8 cellular contexts compared by ENCODE assay signal in the genomic region with DNA sequence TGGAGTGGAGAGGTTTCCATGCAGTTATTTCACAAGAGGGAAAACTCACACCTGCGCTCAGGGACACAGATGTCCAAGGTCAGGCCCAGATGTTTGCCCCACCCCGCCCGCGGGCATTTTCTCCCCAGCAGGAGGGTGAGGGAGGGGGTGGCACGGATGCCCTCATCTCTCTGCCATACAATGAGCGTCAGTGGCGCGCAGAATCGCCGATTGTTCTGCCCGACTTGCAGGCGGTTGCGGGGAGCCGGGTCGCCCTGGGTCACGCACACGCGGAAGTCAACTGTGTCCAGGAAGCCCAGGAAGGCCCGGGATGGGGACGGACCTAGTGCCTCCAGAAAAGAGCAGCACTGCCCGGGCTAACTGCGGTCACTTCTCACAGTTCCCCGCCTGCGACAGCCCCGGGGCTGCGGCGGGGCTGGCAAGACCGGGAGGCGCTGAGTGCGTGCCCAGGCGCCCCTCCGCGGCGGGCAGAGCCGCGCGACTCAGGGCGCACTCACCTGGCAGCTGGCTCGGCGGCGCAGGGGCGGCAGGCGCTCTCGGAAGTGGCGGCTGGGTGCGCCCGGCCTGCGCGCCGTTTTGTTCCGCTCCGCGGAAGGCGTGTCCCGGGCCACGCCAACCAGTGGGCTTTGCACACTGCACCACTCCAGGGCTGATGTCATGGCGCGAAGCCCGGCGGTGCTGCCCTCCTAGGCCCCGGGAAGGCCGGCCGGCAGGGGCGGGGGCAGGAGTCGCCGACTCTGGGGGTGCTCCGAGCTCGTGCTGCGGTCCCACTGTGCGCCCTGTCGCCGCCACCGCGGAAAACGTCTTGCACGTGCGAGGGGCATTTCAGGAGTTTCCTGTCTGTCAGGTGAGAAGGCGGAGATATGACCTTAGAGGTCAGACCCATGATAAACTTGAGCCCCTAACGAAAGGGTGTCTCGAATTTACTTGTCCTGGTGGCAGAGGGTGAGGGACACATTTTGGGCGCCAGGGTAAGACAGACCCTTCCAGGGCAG.
A peak's percentile ranks its signal among the peaks of the same experiment; 100 is the strongest.
DNase-seq lines count a peak whose midpoint lies in the region; ATAC-seq and TF ChIP-seq lines count a peak whose summit lies in the region.

A gene (minus strand): TSS at position 551 of the 995 bp plus-strand sequence. CDS start 10,820 bp downstream, outside the sequence.

- TF ChIP-seq EP300 in Ishikawa (IDR thresholded peaks at IDR 0.05; ENCODE audit: borderline replicate concordance): no peak; the same call in 1 of the 2 replicates

- peak; percentile 89 for ATAC-seq in GM21526 (IDR thresholded peaks at IDR 0.05; ENCODE audit: low FRiP score, unreplicated experiment)
- peak; percentile 65 for ATAC-seq in RWPE2 (ENCODE audit: low read depth)

- H3K4me3 ChIP-seq in RWPE2 (ENCODE audit: severe bottlenecking): peak within 1 kb of the TSS; percentile 70
- peak within 1 kb of the TSS; percentile 63 to 70 for H3K4me3 ChIP-seq in neutrophil (ENCODE audit: low read depth in 1 of 2, low read length in 1 of 2)

- H3K27me3 ChIP-seq in RWPE2 (ENCODE audit: insufficient read depth, poor library complexity, severe bottlenecking): no peaks in the 10 kb centered on the region
- no peaks in the 10 kb centered on the region for H3K27me3 ChIP-seq in neutrophil

- H3K9me3 ChIP-seq in RWPE2 (ENCODE audit: severe bottlenecking) (no peaks in the 10 kb centered on the region), neutrophil (no peaks in the 10 kb centered on the region)

- H3K27ac ChIP-seq in RWPE2 (ENCODE audit: poor library complexity, severe bottlenecking): peak within 1 kb of the TSS; percentile 89
- peak within 1 kb of the TSS; percentile 82 for H3K27ac ChIP-seq in neutrophil
- peak within 1 kb of the TSS; percentile 98 for H3K27ac ChIP-seq in substantia nigra (ENCODE audit: low read depth, low read length, poor library complexity, severe bottlenecking)

- H3K4me1 ChIP-seq in RWPE2 (ENCODE audit: insufficient read depth, poor library complexity, severe bottlenecking): peaks cover 42% of the 10 kb centered on the region
- H3K4me1 ChIP-seq in neutrophil (ENCODE audit: control insufficient read depth in 1 of 2, insufficient read depth in 1 of 2, low read depth in 1 of 2, low read length in 1 of 2): peaks cover 44 to 57% of the 10 kb centered on the region in 2 experiments

- TF ChIP-seq CTCF in RWPE2 (IDR thresholded peaks at IDR 0.05; ENCODE audit: poor library complexity, severe bottlenecking) (peak; percentile 29), neutrophil (IDR thresholded peaks at IDR 0.05) (no peak)

- DNase-seq in DMS153 (lab: John Stamatoyannopoulos, UW): peak; percentile 79
- peak; percentile 81 for DNase-seq in RWPE2 (ENCODE audit: low spot score)
- peak; percentile 93 for DNase-seq in activated effector memory CD4-positive, alpha-beta T cell treated with anti-CD3 and anti-CD28 coated beads, Interleukin-2, amount 50 U/mL, for 16 hours
- DNase-seq in foreskin melanocyte: peak; percentile 69
- peak; percentile 48 to 96 (median 83) for DNase-seq in substantia nigra (lab: John Stamatoyannopoulos, UW)

- TF ChIP-seq RAD21 in Ishikawa (IDR thresholded peaks at IDR 0.05; ENCODE audit: low read depth): no peak

- peaks cover 15% of the 10 kb centered on the region for H3K36me3 ChIP-seq in RWPE2 (ENCODE audit: low read depth)
- no peaks in the 10 kb centered on the region for H3K36me3 ChIP-seq in neutrophil

TF ChIP-seq in Ishikawa, 13 proteins besides CTCF, POLR2A, EP300 and RAD21:
- TF ChIP-seq YY1 (IDR thresholded peaks at IDR 0.05; ENCODE audit: low read depth) (peak; percentile 74), TAF1 (IDR thresholded peaks at IDR 0.05; ENCODE audit: low read depth) (no peak; the same call in 1 of the 2 replicates), TCF12 (IDR thresholded peaks at IDR 0.05; ENCODE audit: low read depth) (no peak; the same call in 1 of the 2 replicates), EGR1 (IDR thresholded peaks at IDR 0.05) (no peak), CREB1 (IDR thresholded peaks at IDR 0.05; ENCODE audit: low read depth) (peak; percentile 11; the same call in 1 of the 2 replicates), TEAD4 (IDR thresholded peaks at IDR 0.05) (0 out of 2 replicates have a peak, but pooled peaks have one; percentile 28), CEBPB (IDR thresholded peaks at IDR 0.05) (0 out of 2 replicates have a peak, but pooled peaks have one; percentile 20), ZBTB7A (IDR thresholded peaks at IDR 0.05; ENCODE audit: low read depth) (no peak), NFIC (IDR thresholded peaks at IDR 0.05) (no peak), FOXM1 (IDR thresholded peaks at IDR 0.05; ENCODE audit: borderline replicate concordance, low read depth) (no peak)
- TF ChIP-seq, protein P1, sequence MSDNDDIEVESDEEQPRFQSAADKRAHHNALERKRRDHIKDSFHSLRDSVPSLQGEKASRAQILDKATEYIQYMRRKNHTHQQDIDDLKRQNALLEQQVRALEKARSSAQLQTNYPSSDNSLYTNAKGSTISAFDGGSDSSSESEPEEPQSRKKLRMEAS (IDR thresholded peaks at IDR 0.05): peak; percentile 92
- TF ChIP-seq, protein P2, sequence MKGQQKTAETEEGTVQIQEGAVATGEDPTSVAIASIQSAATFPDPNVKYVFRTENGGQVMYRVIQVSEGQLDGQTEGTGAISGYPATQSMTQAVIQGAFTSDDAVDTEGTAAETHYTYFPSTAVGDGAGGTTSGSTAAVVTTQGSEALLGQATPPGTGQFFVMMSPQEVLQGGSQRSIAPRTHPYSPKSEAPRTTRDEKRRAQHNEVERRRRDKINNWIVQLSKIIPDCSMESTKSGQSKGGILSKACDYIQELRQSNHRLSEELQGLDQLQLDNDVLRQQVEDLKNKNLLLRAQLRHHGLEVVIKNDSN (IDR thresholded peaks at IDR 0.05): no peak
- TF ChIP-seq, protein P3, sequence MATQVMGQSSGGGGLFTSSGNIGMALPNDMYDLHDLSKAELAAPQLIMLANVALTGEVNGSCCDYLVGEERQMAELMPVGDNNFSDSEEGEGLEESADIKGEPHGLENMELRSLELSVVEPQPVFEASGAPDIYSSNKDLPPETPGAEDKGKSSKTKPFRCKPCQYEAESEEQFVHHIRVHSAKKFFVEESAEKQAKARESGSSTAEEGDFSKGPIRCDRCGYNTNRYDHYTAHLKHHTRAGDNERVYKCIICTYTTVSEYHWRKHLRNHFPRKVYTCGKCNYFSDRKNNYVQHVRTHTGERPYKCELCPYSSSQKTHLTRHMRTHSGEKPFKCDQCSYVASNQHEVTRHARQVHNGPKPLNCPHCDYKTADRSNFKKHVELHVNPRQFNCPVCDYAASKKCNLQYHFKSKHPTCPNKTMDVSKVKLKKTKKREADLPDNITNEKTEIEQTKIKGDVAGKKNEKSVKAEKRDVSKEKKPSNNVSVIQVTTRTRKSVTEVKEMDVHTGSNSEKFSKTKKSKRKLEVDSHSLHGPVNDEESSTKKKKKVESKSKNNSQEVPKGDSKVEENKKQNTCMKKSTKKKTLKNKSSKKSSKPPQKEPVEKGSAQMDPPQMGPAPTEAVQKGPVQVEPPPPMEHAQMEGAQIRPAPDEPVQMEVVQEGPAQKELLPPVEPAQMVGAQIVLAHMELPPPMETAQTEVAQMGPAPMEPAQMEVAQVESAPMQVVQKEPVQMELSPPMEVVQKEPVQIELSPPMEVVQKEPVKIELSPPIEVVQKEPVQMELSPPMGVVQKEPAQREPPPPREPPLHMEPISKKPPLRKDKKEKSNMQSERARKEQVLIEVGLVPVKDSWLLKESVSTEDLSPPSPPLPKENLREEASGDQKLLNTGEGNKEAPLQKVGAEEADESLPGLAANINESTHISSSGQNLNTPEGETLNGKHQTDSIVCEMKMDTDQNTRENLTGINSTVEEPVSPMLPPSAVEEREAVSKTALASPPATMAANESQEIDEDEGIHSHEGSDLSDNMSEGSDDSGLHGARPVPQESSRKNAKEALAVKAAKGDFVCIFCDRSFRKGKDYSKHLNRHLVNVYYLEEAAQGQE (IDR thresholded peaks at IDR 0.05; ENCODE audit: low read depth): no peak
TF ChIP-seq in Ishikawa: peak in this region for 5.

Comparison
In these comparisons a context has a peak if more than half of its experiments do, and no peak if none do; other contexts are left out.
1. Peak in every context shown above with its lines: DNase-seq, ATAC-seq, H3K4me3 ChIP-seq and H3K27ac ChIP-seq.